Comparison of ENCODE assay signal across 8 cellular contexts in genomic region chr6:144219056-144219685, GRCh38.
DNase-seq lines count a peak whose midpoint lies in the region; ATAC-seq and TF ChIP-seq lines count a peak whose summit lies in the region.

No MANE protein-coding gene starts in this region.

- DNase-seq in AG20443 (ENCODE audit: low spot score) = peak; percentile 40
- DNase-seq in NCI-H526 treated with DMSO at 0.1 percent for 48 hours (lab: John Stamatoyannopoulos, UW) = peak; percentile 40
- no peak for DNase-seq in colonic mucosa
- DNase-seq in naive B cell = peak; percentile 36
- no peak for DNase-seq in aorta
- no peak for DNase-seq in activated naive CD4-positive, alpha-beta T cell treated with anti-CD3 and anti-CD28 coated beads, Interleukin-2, amount 50 U/mL, for 72 hours (ENCODE audit: low spot score in 2 of 2)

- H3K36me3 Mint-ChIP-seq in naive B cell = no peaks in the 10 kb centered on the region
- peaks cover 0 to 9% of the 10 kb centered on the region in 2 donors for H3K36me3 Mint-ChIP-seq in activated naive CD4-positive, alpha-beta T cell treated with anti-CD3 and anti-CD28 coated beads, Interleukin-2, amount 50 U/mL, for 72 hours

- ATAC-seq in naive B cell (ENCODE audit: low read depth in 2 of 2) (no peak), GM18870 (IDR thresholded peaks at IDR 0.05; ENCODE audit: unreplicated experiment) (no peak), aorta (ENCODE audit: low FRiP score) (no peak)
- no peak for ATAC-seq in activated naive CD4-positive, alpha-beta T cell treated with anti-CD3 and anti-CD28 coated beads, Interleukin-2, amount 50 U/mL, for 72 hours

- H3K4me3 ChIP-seq in colonic mucosa (no peak overlapping the region), aorta (ENCODE audit: low read length in 2 of 2) (no peak overlapping the region)

- H3K4me3 Mint-ChIP-seq in naive B cell = peak overlapping the region in 1 of 8 donors; percentile 58

- H3K9me3 ChIP-seq in colonic mucosa (no peaks in the 10 kb centered on the region), aorta (ENCODE audit: control insufficient read depth, low read length) (no peaks in the 10 kb centered on the region)

- peaks cover 5% of the 10 kb centered on the region for H3K4me1 ChIP-seq in colonic mucosa
- no peaks in the 10 kb centered on the region for H3K4me1 ChIP-seq in aorta (ENCODE audit: control insufficient read depth in 1 of 2, insufficient read depth in 2 of 2, low read length in 2 of 2)

- TF ChIP-seq CTCF in GM12872 (IDR thresholded peaks at IDR 0.05; ENCODE audit: insufficient read depth, low read depth, low read length) (peak; percentile 61), colonic mucosa (IDR thresholded peaks at IDR 0.05) (peak; percentile 49)

- H3K27ac ChIP-seq in colonic mucosa (no peak overlapping the region), aorta (ENCODE audit: low read depth in 1 of 2, low read length in 2 of 2) (no peak overlapping the region)

- H3K27ac Mint-ChIP-seq in naive B cell = no peak overlapping the region
- H3K27ac Mint-ChIP-seq in activated naive CD4-positive, alpha-beta T cell treated with anti-CD3 and anti-CD28 coated beads, Interleukin-2, amount 50 U/mL, for 72 hours = no peak overlapping the region

- H3K36me3 ChIP-seq in colonic mucosa = no peaks in the 10 kb centered on the region
- no peaks in the 10 kb centered on the region for H3K36me3 ChIP-seq in aorta (ENCODE audit: control insufficient read depth in 1 of 2, insufficient read depth in 2 of 2, low read length in 1 of 2)

- H3K4me1 Mint-ChIP-seq in naive B cell = peaks cover 36 to 40% (median 39%) of the 10 kb centered on the region in 3 donors

- H3K27me3 ChIP-seq in colonic mucosa = no peaks in the 10 kb centered on the region
- H3K27me3 ChIP-seq in aorta (ENCODE audit: control insufficient read depth in 1 of 2, insufficient read depth in 2 of 2, low read length in 1 of 2) = no peaks in the 10 kb centered on the region

- H3K27me3 Mint-ChIP-seq in naive B cell = peaks cover 0 to 6% (median 4%) of the 10 kb centered on the region in 3 donors

- no peak overlapping the region for H3K9ac ChIP-seq in colonic mucosa (ENCODE audit: low read depth in 2 of 2, low read length in 2 of 2)

- peaks cover 0 to 9% (median 0%) of the 10 kb centered on the region in 7 donors for H3K9me3 Mint-ChIP-seq in naive B cell
- peaks cover 0 to 4% of the 10 kb centered on the region in 2 donors for H3K9me3 Mint-ChIP-seq in activated naive CD4-positive, alpha-beta T cell treated with anti-CD3 and anti-CD28 coated beads, Interleukin-2, amount 50 U/mL, for 72 hours

- intact Hi-C loops in colonic mucosa (cut with DNase I) (loop anchor here (5.0 kb wide), 3 partner anchors 68 to 263 kb away; partner anchors contain the start of gene UTRN), aorta (cut with DNase I) (loop anchor here in 1 of 2 donors (5.0 kb wide), 1 partner anchor 68 kb away; the partner anchor contains the start of gene UTRN)

- 68 to 69% methylated on average over 3 of the region's 3 CpGs for WGBS in aorta, 2 donors

Comparison
In these comparisons a context has a peak if more than half of its experiments do, and no peak if none do; other contexts are left out.
1. DNase-seq: peak in AG20443 (single experiment), NCI-H526 treated with DMSO at 0.1 percent for 48 hours (single experiment) and naive B cell (single experiment); none in colonic mucosa (single experiment), aorta (0 of 2) and activated naive CD4-positive, alpha-beta T cell treated with anti-CD3 and anti-CD28 coated beads, Interleukin-2, amount 50 U/mL, for 72 hours (0 of 2).